23 cellular contexts compared by ENCODE assay signal in genomic region chr14:71232506-71232905, GRCh38.
"Had no signal": no experiment of that assay in that cellular context is flagged by ENCODE, and none has a peak within 500 bp of the region (broad histone marks: within the 10 kb centered on the region; RNA-seq: fewer than 3 reads in every experiment).

No MANE protein-coding gene starts in this region.

- H3K27me3 ChIP-seq: adrenal gland, SJSA1 had no signal

- FAIRE-seq: colon, RCC 7860 had no signal

- H3K27ac ChIP-seq: adrenal gland, SJSA1 had no signal

- ATAC-seq: activated CD4-positive, CD25-positive, alpha-beta regulatory T cell treated with anti-CD3 and anti-CD28 coated beads, Interleukin-2, amount 50 U/mL, for 24 hours had no signal

- H3K4me3 ChIP-seq: adrenal gland, SJSA1 had no signal

- H3K4me1 ChIP-seq: adrenal gland, SJSA1 had no signal

- DNase-seq: activated CD4-positive, alpha-beta T cell treated with anti-CD3 and anti-CD28 coated beads for 4 hours; activated CD8-positive, alpha-beta memory T cell treated with anti-CD3 and anti-CD28 coated beads, Interleukin-2, amount 50 U/mL, for 4 hours; activated CD8-positive, alpha-beta T cell treated with anti-CD3 and anti-CD28 coated beads for 36 hours; activated gamma-delta T cell treated with Interleukin-2 at 50 U/mL for 16 hours; activated naive CD4-positive, alpha-beta T cell treated with anti-CD3 and anti-CD28 coated beads, Interleukin-2, amount 50 U/mL, for 16 hours; activated naive CD8-positive, alpha-beta T cell treated with anti-CD3 and anti-CD28 coated beads, Interleukin-2, amount 10 ng/mL, durations not matched to agents 7 days and 5 days; activated T-cell treated with anti-CD3 and anti-CD28 coated beads, Interleukin-2, amount 50 U/mL, for 72 hours; anterior cingulate cortex; cerebellar nuclear complex; MM.1S; NCI-H1105; NCI-H1436; NCI-H1930; NCI-H345; NCI-H524 treated with DMSO at 0.1 percent for 48 hours; NCI-H774; PC-3; SW 1271 had no signal

- H3K9me3 ChIP-seq: adrenal gland, SJSA1 had no signal

- H3K36me3 ChIP-seq: adrenal gland, SJSA1 had no signal
